In the genomic region with DNA sequence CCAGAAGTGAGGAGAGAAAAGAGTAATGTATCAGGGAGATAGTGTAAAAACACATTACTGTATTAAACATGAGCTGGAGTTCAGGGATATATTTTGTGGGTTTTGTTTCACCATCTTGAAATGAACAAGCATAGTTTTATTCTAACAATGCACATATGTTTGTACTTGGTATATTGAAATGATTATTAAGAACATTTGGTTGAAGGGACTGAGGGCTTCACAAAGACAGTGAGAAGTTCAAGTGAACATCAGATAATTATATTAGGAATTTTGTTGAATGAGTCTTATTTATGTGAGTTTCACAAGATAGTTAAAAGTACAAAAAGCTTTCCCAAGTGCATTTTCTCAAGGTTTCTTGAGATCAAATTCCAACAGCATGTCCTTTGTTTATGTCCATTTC, we compare ENCODE assay signal across 20 cellular contexts.
"Had no signal": no experiment of that assay in that cellular context is flagged by ENCODE, and none has a peak within 500 bp of the region (broad histone marks: within the 10 kb centered on the region; RNA-seq: fewer than 3 reads in every experiment).

No MANE protein-coding gene starts in this region.

- H3K9me3 Mint-ChIP-seq: activated CD8-positive, alpha-beta T cell treated with anti-CD3 and anti-CD28 coated beads for 36 hours; activated naive CD4-positive, alpha-beta T cell treated with anti-CD3 and anti-CD28 coated beads, Interleukin-2, amount 10 ng/mL, durations not matched to agents 7 days and 5 days; activated naive CD8-positive, alpha-beta T cell treated with anti-CD3 and anti-CD28 coated beads for 36 hours; activated T-cell treated with anti-CD3 and anti-CD28 coated beads, Interleukin-2, amount 50 U/mL, for 72 hours; activated T-helper 2 cell treated with anti-CD3 and anti-CD28 coated beads, Interferon-gamma antibody, Interleukin-2, Interleukin-4, amounts not matched to agents 10 μg/mL and 5 μg/mL and 100 μg/mL, durations not matched to agents 14 hours and 24 hours and 36 hours; T-helper 1 cell treated with Interleukin-12 subunit alpha and Interleukin-12 subunit beta and Interleukin-4 antibody, amounts not matched to agents 30 μg/mL and 1 μg/mL, for 36 hours had no signal

- DNase-seq: activated CD4-positive, alpha-beta T cell treated with anti-CD3 and anti-CD28 coated beads for 4 hours; activated CD8-positive, alpha-beta memory T cell treated with anti-CD3 and anti-CD28 coated beads, Interleukin-2, amount 50 U/mL, for 4 hours; activated CD8-positive, alpha-beta T cell treated with anti-CD3 and anti-CD28 coated beads for 36 hours; activated gamma-delta T cell treated with Interleukin-2 at 50 U/mL for 16 hours; activated naive CD4-positive, alpha-beta T cell treated with anti-CD3 and anti-CD28 coated beads, Interleukin-2, amount 10 ng/mL, durations not matched to agents 7 days and 5 days; activated naive CD8-positive, alpha-beta T cell treated with anti-CD3 and anti-CD28 coated beads for 36 hours; activated T-cell treated with anti-CD3 and anti-CD28 coated beads, Interleukin-2, amount 50 U/mL, for 72 hours; adrenal gland; anterior cingulate cortex; caudate nucleus; NCI-H1105 treated with DMSO at 0.1 percent for 48 hours; NCI-H1436 treated with DMSO at 0.1 percent for 48 hours; NCI-H187; NCI-H2081; NCI-H510A treated with DMSO at 0.1 percent for 48 hours; NCI-H69; SHP77 treated with DMSO at 0.1 percent for 48 hours had no signal

- H3K36me3 ChIP-seq: adrenal gland, breast epithelium had no signal

- H3K4me3 ChIP-seq: adrenal gland, breast epithelium had no signal

- H3K27me3 ChIP-seq: adrenal gland, breast epithelium had no signal

- H3K27me3 Mint-ChIP-seq: activated naive CD4-positive, alpha-beta T cell treated with anti-CD3 and anti-CD28 coated beads, Interleukin-2, amount 10 ng/mL, durations not matched to agents 7 days and 5 days had no signal

- H3K27ac Mint-ChIP-seq: activated CD8-positive, alpha-beta T cell treated with anti-CD3 and anti-CD28 coated beads for 36 hours; activated naive CD4-positive, alpha-beta T cell treated with anti-CD3 and anti-CD28 coated beads, Interleukin-2, amount 10 ng/mL, durations not matched to agents 7 days and 5 days; activated naive CD8-positive, alpha-beta T cell treated with anti-CD3 and anti-CD28 coated beads for 36 hours; activated T-cell treated with anti-CD3 and anti-CD28 coated beads, Interleukin-2, amount 50 U/mL, for 72 hours; activated T-helper 2 cell treated with anti-CD3 and anti-CD28 coated beads, Interferon-gamma antibody, Interleukin-2, Interleukin-4, amounts not matched to agents 10 μg/mL and 5 μg/mL and 100 μg/mL, durations not matched to agents 14 hours and 24 hours and 36 hours; T-helper 1 cell treated with Interleukin-12 subunit alpha and Interleukin-12 subunit beta and Interleukin-4 antibody, amounts not matched to agents 30 μg/mL and 1 μg/mL, for 36 hours had no signal

- H3K4me1 Mint-ChIP-seq: activated naive CD4-positive, alpha-beta T cell treated with anti-CD3 and anti-CD28 coated beads, Interleukin-2, amount 10 ng/mL, durations not matched to agents 7 days and 5 days; activated naive CD8-positive, alpha-beta T cell treated with anti-CD3 and anti-CD28 coated beads for 36 hours had no signal

- H3K9me3 ChIP-seq: adrenal gland, breast epithelium had no signal

- H3K36me3 Mint-ChIP-seq: activated naive CD4-positive, alpha-beta T cell treated with anti-CD3 and anti-CD28 coated beads, Interleukin-2, amount 10 ng/mL, durations not matched to agents 7 days and 5 days; activated naive CD8-positive, alpha-beta T cell treated with anti-CD3 and anti-CD28 coated beads for 36 hours had no signal

- H3K4me1 ChIP-seq: adrenal gland, breast epithelium had no signal

- H3K27ac ChIP-seq: adrenal gland, breast epithelium had no signal

- H3K4me3 Mint-ChIP-seq: activated CD8-positive, alpha-beta T cell treated with anti-CD3 and anti-CD28 coated beads for 36 hours; activated naive CD4-positive, alpha-beta T cell treated with anti-CD3 and anti-CD28 coated beads, Interleukin-2, amount 10 ng/mL, durations not matched to agents 7 days and 5 days; activated naive CD8-positive, alpha-beta T cell treated with anti-CD3 and anti-CD28 coated beads for 36 hours; activated T-cell treated with anti-CD3 and anti-CD28 coated beads, Interleukin-2, amount 50 U/mL, for 72 hours; T-helper 1 cell treated with Interleukin-12 subunit alpha and Interleukin-12 subunit beta and Interleukin-4 antibody, amounts not matched to agents 30 μg/mL and 1 μg/mL, for 36 hours had no signal
